Comparison of ENCODE assay signal across 14 cellular contexts in genomic region chr10:64573625-64574325, GRCh38.
"Had no signal": no experiment of that assay in that cellular context is flagged by ENCODE, and none has a peak within 500 bp of the region (broad histone marks: within the 10 kb centered on the region; RNA-seq: fewer than 3 reads in every experiment).

No MANE protein-coding gene starts in this region.

- H3K9me3 ChIP-seq: ascending aorta, gastrocnemius medialis, right atrium auricular region had no signal

- DNase-seq: activated CD4-positive, alpha-beta T cell treated with anti-CD3 and anti-CD28 coated beads for 4 hours; activated CD8-positive, alpha-beta memory T cell treated with anti-CD3 and anti-CD28 coated beads, Interleukin-2, amount 50 U/mL, for 48 hours; activated CD8-positive, alpha-beta T cell treated with anti-CD3 and anti-CD28 coated beads for 36 hours; activated naive CD4-positive, alpha-beta T cell; cortex of kidney; effector memory CD4-positive, alpha-beta T cell; gastrocnemius medialis; heart right ventricle; midbrain; naive B cell; stimulated activated naive B cell treated with anti-CD40 and anti-IgM and Interleukin-4, amounts not matched to agents 10 μg/mL and 1 μg/mL and 100 μg/mL, for 72 hours had no signal

- H3K4me3 ChIP-seq: ascending aorta, gastrocnemius medialis, heart right ventricle, right atrium auricular region had no signal

- H3K27ac Mint-ChIP-seq: activated CD8-positive, alpha-beta T cell treated with anti-CD3 and anti-CD28 coated beads for 36 hours; stimulated activated naive B cell treated with anti-CD40 and anti-IgM and Interleukin-4, amounts not matched to agents 10 μg/mL and 1 μg/mL and 100 μg/mL, for 72 hours had no signal

- H3K4me1 ChIP-seq: ascending aorta, gastrocnemius medialis, right atrium auricular region had no signal

- H3K27me3 Mint-ChIP-seq: activated CD8-positive, alpha-beta T cell treated with anti-CD3 and anti-CD28 coated beads for 36 hours; naive B cell; stimulated activated naive B cell treated with anti-CD40 and anti-IgM and Interleukin-4, amounts not matched to agents 10 μg/mL and 1 μg/mL and 100 μg/mL, for 72 hours had no signal

- ATAC-seq: activated CD8-positive, alpha-beta T cell treated with anti-CD3 and anti-CD28 coated beads for 36 hours; gastrocnemius medialis; heart right ventricle had no signal

- H3K4me1 Mint-ChIP-seq: naive B cell; stimulated activated naive B cell treated with anti-CD40 and anti-IgM and Interleukin-4, amounts not matched to agents 10 μg/mL and 1 μg/mL and 100 μg/mL, for 72 hours had no signal

- H3K4me3 Mint-ChIP-seq: activated CD8-positive, alpha-beta T cell treated with anti-CD3 and anti-CD28 coated beads for 36 hours; naive B cell; stimulated activated naive B cell treated with anti-CD40 and anti-IgM and Interleukin-4, amounts not matched to agents 10 μg/mL and 1 μg/mL and 100 μg/mL, for 72 hours had no signal

- H3K36me3 ChIP-seq: ascending aorta, gastrocnemius medialis, heart right ventricle, right atrium auricular region had no signal

- H3K27me3 ChIP-seq: ascending aorta, gastrocnemius medialis, heart right ventricle, right atrium auricular region had no signal

- H3K36me3 Mint-ChIP-seq: naive B cell; stimulated activated naive B cell treated with anti-CD40 and anti-IgM and Interleukin-4, amounts not matched to agents 10 μg/mL and 1 μg/mL and 100 μg/mL, for 72 hours had no signal

- H3K27ac ChIP-seq: ascending aorta, epithelial cell of prostate, gastrocnemius medialis, heart right ventricle, right atrium auricular region had no signal
